2 cellular contexts compared by ENCODE assay signal in genomic region chr15:89099968-89100367, GRCh38.
TF ChIP-seq lines count a peak whose summit lies in the region.

No MANE protein-coding gene starts in this region.

TF ChIP-seq in liver, 16 proteins besides CTCF, POLR2A, EP300 and RAD21:
- TF ChIP-seq JUND (IDR thresholded peaks at IDR 0.05) (no peak), TAF1 (conservative IDR thresholded peaks at IDR 0.05) (no peak), ZBTB33 (IDR thresholded peaks at IDR 0.05) (no peak), SP1 (IDR thresholded peaks at IDR 0.05) (no peak), EGR1 (IDR thresholded peaks at IDR 0.05; ENCODE audit: low read depth in 2 of 2) (no peak), ATF3 (IDR thresholded peaks at IDR 0.05) (no peak), FOXA1 (IDR thresholded peaks at IDR 0.05) (no peak), REST (IDR thresholded peaks at IDR 0.05) (no peak), NR2F2 (IDR thresholded peaks at IDR 0.05) (no peak), HNF4A (conservative IDR thresholded peaks at IDR 0.05) (no peak)

TF ChIP-seq in HepG2, 621 proteins besides CTCF, POLR2A, EP300 and RAD21:
- no peak for TF ChIP-seq ZNF34 (CRISPR knock-in tag; IDR thresholded peaks at IDR 0.05; ENCODE audit: borderline replicate concordance)
- TF ChIP-seq ZEB1 (IDR thresholded peaks at IDR 0.05; ENCODE audit: insufficient replicate concordance, low read depth), result no peak
- TF ChIP-seq ZNF616 (CRISPR knock-in tag; IDR thresholded peaks at IDR 0.05; ENCODE audit: low read depth), result no peak
- no peak for TF ChIP-seq U2AF2 (IDR thresholded peaks at IDR 0.05; ENCODE audit: low read depth, low read length)
- no peak for TF ChIP-seq ZBTB43 (CRISPR knock-in tag; conservative IDR thresholded peaks at IDR 0.05)
- TF ChIP-seq TFDP1 (CRISPR knock-in tag; IDR thresholded peaks at IDR 0.05; ENCODE audit: borderline replicate concordance), result no peak
- no peak for TF ChIP-seq PITX1 (CRISPR knock-in tag; IDR thresholded peaks at IDR 0.05)
- TF ChIP-seq FOXP1 (IDR thresholded peaks at IDR 0.05), result no peak
- no peak for TF ChIP-seq FOXP1 (CRISPR knock-in tag; IDR thresholded peaks at IDR 0.05)
- no peak for TF ChIP-seq ZNF160 (CRISPR knock-in tag; IDR thresholded peaks at IDR 0.05)
- no peak for TF ChIP-seq ZNF441 (CRISPR knock-in tag; IDR thresholded peaks at IDR 0.05; ENCODE audit: borderline replicate concordance)
- no peak for TF ChIP-seq ZNF225 (CRISPR knock-in tag; IDR thresholded peaks at IDR 0.05)
- TF ChIP-seq TMF1 (CRISPR knock-in tag; IDR thresholded peaks at IDR 0.05; ENCODE audit: low read depth), result no peak
- no peak for TF ChIP-seq FOXJ3 (CRISPR knock-in tag; IDR thresholded peaks at IDR 0.05; ENCODE audit: borderline replicate concordance)
- TF ChIP-seq ZNF788 (CRISPR knock-in tag; IDR thresholded peaks at IDR 0.05; ENCODE audit: borderline replicate concordance), result no peak
- TF ChIP-seq LBX2 (CRISPR knock-in tag; IDR thresholded peaks at IDR 0.05; ENCODE audit: borderline replicate concordance), result no peak
- TF ChIP-seq FUBP1 (CRISPR knock-in tag; IDR thresholded peaks at IDR 0.05; ENCODE audit: borderline replicate concordance), result no peak
- no peak for TF ChIP-seq ZSCAN12 (CRISPR knock-in tag; IDR thresholded peaks at IDR 0.05)
- no peak for TF ChIP-seq GATA4 (IDR thresholded peaks at IDR 0.05; ENCODE audit: borderline replicate concordance, low read depth)
- TF ChIP-seq DNMT3B (CRISPR knock-in tag; conservative IDR thresholded peaks at IDR 0.05), result no peak
- no peak for TF ChIP-seq GATAD1 (CRISPR knock-in tag; IDR thresholded peaks at IDR 0.05)
